In genomic region chr9:127557466-127557869, GRCh38 we compare ENCODE assay signal across 9 cellular contexts. TPM values are rescaled to one million over a fixed set of nuclear protein-coding genes. Genes with fewer than 3 reads are reported as not detected.
DNase-seq lines count a peak whose midpoint lies in the region; ATAC-seq and TF ChIP-seq lines count a peak whose summit lies in the region.
"Had no signal": no experiment of that assay in that cellular context is flagged by ENCODE, and none has a peak within 500 bp of the region (broad histone marks: within the 10 kb centered on the region; RNA-seq: fewer than 3 reads in every experiment).

No MANE protein-coding gene starts in this region.

- DNase-seq in activated CD4-positive, alpha-beta T cell treated with anti-CD3 and anti-CD28 coated beads, Interleukin-2, amount 10 ng/mL, durations not matched to agents 7 days and 5 days, result no peak
- no peak for DNase-seq in activated CD4-positive, alpha-beta T cell treated with anti-CD3 and anti-CD28 coated beads for 36 hours
- DNase-seq in activated CD4-positive, alpha-beta memory T cell treated with anti-CD3 and anti-CD28 coated beads, Interleukin-2, amount 10 ng/mL, durations not matched to agents 7 days and 5 days, result peak; percentile 48
- DNase-seq in right atrium auricular region (ENCODE audit: low spot score) (no peak), testis (no peak), omental fat pad (ENCODE audit: low spot score) (no peak), SKM-1 treated with dmso at 0.1 percent for 144 hours (lab: John Stamatoyannopoulos, UW; ENCODE audit: unreplicated experiment) (no peak)
- DNase-seq in activated effector memory CD4-positive, alpha-beta T cell treated with Interleukin-2 at 50 U/mL for 16 hours, result no peak

- peaks cover 11% of the 10 kb centered on the region for H3K36me3 ChIP-seq in right atrium auricular region
- no peaks in the 10 kb centered on the region for H3K36me3 ChIP-seq in testis (ENCODE audit: low read depth, missing control alignments)

- H3K4me3 ChIP-seq in right atrium auricular region, result no peak overlapping the region
- H3K4me3 ChIP-seq in testis, result no peak overlapping the region

- H3K9me3 ChIP-seq in right atrium auricular region (no peaks in the 10 kb centered on the region), testis (no peaks in the 10 kb centered on the region)

- H3K36me3 Mint-ChIP-seq in activated CD4-positive, alpha-beta T cell treated with anti-CD3 and anti-CD28 coated beads, Interleukin-2, amount 10 ng/mL, durations not matched to agents 7 days and 5 days (ENCODE audit: low read depth), result peaks cover 15% of the 10 kb centered on the region
- H3K36me3 Mint-ChIP-seq in activated CD4-positive, alpha-beta T cell treated with anti-CD3 and anti-CD28 coated beads for 36 hours (ENCODE audit: low read depth), result no peaks in the 10 kb centered on the region
- H3K36me3 Mint-ChIP-seq in activated CD4-positive, alpha-beta memory T cell treated with anti-CD3 and anti-CD28 coated beads, Interleukin-2, amount 10 ng/mL, durations not matched to agents 7 days and 5 days (ENCODE audit: low read depth), result peaks cover 68% of the 10 kb centered on the region

- intact Hi-C loops in activated CD4-positive, alpha-beta T cell treated with anti-CD3 and anti-CD28 coated beads for 36 hours (cut with DNase I, micrococcal nuclease), result no loop called here
- intact Hi-C loops in testis (cut with DNase I; ENCODE audit: low total_unique reads), result no loop called here

- TF ChIP-seq CTCF in right atrium auricular region (IDR thresholded peaks at IDR 0.05) (no peak), testis (IDR thresholded peaks at IDR 0.05) (no peak), omental fat pad (IDR thresholded peaks at IDR 0.05) (no peak)

- CTCF ChIA-PET in activated CD4-positive, alpha-beta T cell treated with anti-CD3 and anti-CD28 coated beads, Interleukin-2, amount 10 ng/mL, durations not matched to agents 7 days and 5 days (lab: Charles Lee), result interaction anchor here (1.1 to 2.2 kb wide), 5 partner anchors 14 to 178 kb away, joined by 3 to 8 read pairs (median 3); partner anchors contain the start of gene TOR2A
- CTCF ChIA-PET in activated CD4-positive, alpha-beta T cell treated with anti-CD3 and anti-CD28 coated beads for 36 hours (lab: Charles Lee), result interaction anchor here (0.6 to 0.8 kb wide), 2 partner anchors 53 to 800 kb away, joined by 3 to 4 read pairs; no protein-coding TSS in a partner anchor
- CTCF ChIA-PET in activated CD4-positive, alpha-beta memory T cell treated with anti-CD3 and anti-CD28 coated beads, Interleukin-2, amount 10 ng/mL, durations not matched to agents 7 days and 5 days (lab: Charles Lee), result interaction anchor here (1.0 to 4.4 kb wide), 4 partner anchors 13 to 32 kb away, joined by 3 to 21 read pairs (median 6); no protein-coding TSS in a partner anchor

- peaks cover 79% of the 10 kb centered on the region for H3K4me1 Mint-ChIP-seq in activated CD4-positive, alpha-beta T cell treated with anti-CD3 and anti-CD28 coated beads, Interleukin-2, amount 10 ng/mL, durations not matched to agents 7 days and 5 days
- H3K4me1 Mint-ChIP-seq in activated CD4-positive, alpha-beta T cell treated with anti-CD3 and anti-CD28 coated beads for 36 hours, result peaks cover 33% of the 10 kb centered on the region
- H3K4me1 Mint-ChIP-seq in activated CD4-positive, alpha-beta memory T cell treated with anti-CD3 and anti-CD28 coated beads, Interleukin-2, amount 10 ng/mL, durations not matched to agents 7 days and 5 days, result peaks cover 96% of the 10 kb centered on the region

- H3K27ac ChIP-seq in right atrium auricular region (peak overlapping the region; percentile 74 to 75), testis (peak overlapping the region; percentile 47 to 82)
- H3K27ac ChIP-seq: C4-2B had no signal

- ATAC-seq in activated CD4-positive, alpha-beta T cell treated with anti-CD3 and anti-CD28 coated beads for 36 hours, result no peak
- no peak for ATAC-seq in omental fat pad (ENCODE audit: low FRiP score)

- TF ChIP-seq POLR2A in testis (IDR thresholded peaks at IDR 0.05), result no peak

- H3K27me3 Mint-ChIP-seq in activated CD4-positive, alpha-beta T cell treated with anti-CD3 and anti-CD28 coated beads, Interleukin-2, amount 10 ng/mL, durations not matched to agents 7 days and 5 days, result peaks cover 2% of the 10 kb centered on the region
- H3K27me3 Mint-ChIP-seq in activated CD4-positive, alpha-beta T cell treated with anti-CD3 and anti-CD28 coated beads for 36 hours, result no peaks in the 10 kb centered on the region
- H3K27me3 Mint-ChIP-seq in activated CD4-positive, alpha-beta memory T cell treated with anti-CD3 and anti-CD28 coated beads, Interleukin-2, amount 10 ng/mL, durations not matched to agents 7 days and 5 days, result no peaks in the 10 kb centered on the region

- H3K27me3 ChIP-seq in right atrium auricular region, result no peaks in the 10 kb centered on the region
- H3K27me3 ChIP-seq in testis, result no peaks in the 10 kb centered on the region

- H3K27ac Mint-ChIP-seq in activated CD4-positive, alpha-beta T cell treated with anti-CD3 and anti-CD28 coated beads, Interleukin-2, amount 10 ng/mL, durations not matched to agents 7 days and 5 days, result peak overlapping the region; percentile 87
- no peak overlapping the region for H3K27ac Mint-ChIP-seq in activated CD4-positive, alpha-beta T cell treated with anti-CD3 and anti-CD28 coated beads for 36 hours
- H3K27ac Mint-ChIP-seq in activated CD4-positive, alpha-beta memory T cell treated with anti-CD3 and anti-CD28 coated beads, Interleukin-2, amount 10 ng/mL, durations not matched to agents 7 days and 5 days, result peak overlapping the region; percentile 81

- WGBS in testis, 2 donors, result 15% methylated on average over 5 of the region's 5 CpGs; no CpG with 5 or more reads in 1 of the 2 donors

- H3K4me1 ChIP-seq in right atrium auricular region (peaks cover 0 to 86% of the 10 kb centered on the region in 2 donors), testis (peaks cover 54% of the 10 kb centered on the region)

- H3K4me3 Mint-ChIP-seq in activated CD4-positive, alpha-beta T cell treated with anti-CD3 and anti-CD28 coated beads, Interleukin-2, amount 10 ng/mL, durations not matched to agents 7 days and 5 days, result peak overlapping the region; percentile 57
- H3K4me3 Mint-ChIP-seq in activated CD4-positive, alpha-beta T cell treated with anti-CD3 and anti-CD28 coated beads for 36 hours, result no peak overlapping the region
- H3K4me3 Mint-ChIP-seq in activated CD4-positive, alpha-beta memory T cell treated with anti-CD3 and anti-CD28 coated beads, Interleukin-2, amount 10 ng/mL, durations not matched to agents 7 days and 5 days, result peak overlapping the region; percentile 67

- POLR2A ChIA-PET in activated CD4-positive, alpha-beta T cell treated with anti-CD3 and anti-CD28 coated beads, Interleukin-2, amount 10 ng/mL, durations not matched to agents 7 days and 5 days (lab: Charles Lee), result no interaction called here
- POLR2A ChIA-PET in activated CD4-positive, alpha-beta T cell treated with anti-CD3 and anti-CD28 coated beads for 36 hours (lab: Charles Lee), result no interaction called here
- POLR2A ChIA-PET in activated CD4-positive, alpha-beta memory T cell treated with anti-CD3 and anti-CD28 coated beads, Interleukin-2, amount 10 ng/mL, durations not matched to agents 7 days and 5 days (lab: Charles Lee), result interaction anchor here (1.1 to 6.9 kb wide), 11 partner anchors 9 to 184 kb away, joined by 3 to 65 read pairs (median 5); partner anchors contain the start of gene STXBP1

- H3K9me3 Mint-ChIP-seq in activated CD4-positive, alpha-beta T cell treated with anti-CD3 and anti-CD28 coated beads, Interleukin-2, amount 10 ng/mL, durations not matched to agents 7 days and 5 days, result no peaks in the 10 kb centered on the region
- H3K9me3 Mint-ChIP-seq in activated CD4-positive, alpha-beta T cell treated with anti-CD3 and anti-CD28 coated beads for 36 hours (ENCODE audit: low read depth), result no peaks in the 10 kb centered on the region
- H3K9me3 Mint-ChIP-seq in activated CD4-positive, alpha-beta memory T cell treated with anti-CD3 and anti-CD28 coated beads, Interleukin-2, amount 10 ng/mL, durations not matched to agents 7 days and 5 days, result no peaks in the 10 kb centered on the region

RNA-seq across cellular contexts. Expression of gene STXBP1, which starts 54.6 kb away (rescaled TPM):
- 10 to 100 TPM; 12.1 to 17.7 TPM for total RNA-seq in activated CD4-positive, alpha-beta T cell treated with anti-CD3 and anti-CD28 coated beads, Interleukin-2, amount 10 ng/mL, durations not matched to agents 7 days and 5 days
- 10 to 100 TPM; 15.9 to 18.1 TPM for total RNA-seq in activated CD4-positive, alpha-beta T cell treated with anti-CD3 and anti-CD28 coated beads for 36 hours
- 10 to 100 TPM; 23.2 to 23.4 TPM for total RNA-seq in activated CD4-positive, alpha-beta memory T cell treated with anti-CD3 and anti-CD28 coated beads, Interleukin-2, amount 10 ng/mL, durations not matched to agents 7 days and 5 days
- total RNA-seq in right atrium auricular region, result 10 to 100 TPM; 44.9 to 72.8 TPM
- total RNA-seq in testis, result 10 to 100 TPM; 33.1 to 36.1 TPM
- polyA plus RNA-seq in testis (ENCODE audit: insufficient read depth, low read depth, low replicate concordance), result 21.2 TPM
- 10 to 100 TPM; 47.0 to 81.0 (median 66.4) TPM for total RNA-seq in omental fat pad
